Comparison of ENCODE assay signal across 7 cellular contexts in the genomic region with DNA sequence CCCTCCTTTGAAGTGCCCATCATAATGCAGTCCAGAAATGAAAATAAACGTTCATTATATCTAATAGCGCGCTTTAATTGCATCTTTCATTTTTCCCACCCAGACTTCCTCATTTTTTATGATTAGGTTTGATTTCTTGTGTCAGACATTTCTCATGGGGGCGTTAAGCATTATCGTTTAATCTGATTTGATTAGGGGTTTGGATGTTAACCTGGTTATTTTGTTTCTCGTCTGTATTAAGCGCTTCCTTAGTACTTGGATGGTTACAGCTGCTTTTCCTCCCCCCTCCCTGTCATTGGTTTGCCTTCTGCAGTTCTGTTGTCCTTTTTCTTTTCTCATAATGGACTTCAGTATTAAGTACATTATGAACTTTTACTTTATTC. TPM values are rescaled to one million over a fixed set of nuclear protein-coding genes. Genes with fewer than 3 reads are reported as not detected.
DNase-seq lines count a peak whose midpoint lies in the region; TF ChIP-seq lines count a peak whose summit lies in the region.

No MANE protein-coding gene starts in this region.

- H3K9ac ChIP-seq in SU-DHL-6 (ENCODE audit: low read length) (peak overlapping the region; percentile 79), skeletal muscle tissue (ENCODE audit: low read depth in 1 of 3, low read length in 3 of 3) (peak overlapping the region; percentile 90 to 98 (median 95))

- POLR2A ChIA-PET in HEK293 (lab: Yijun Ruan, JAX) = interaction anchor here (0.6 to 4.8 kb wide), 16 partner anchors 9 to 1220 kb away, joined by 3 to 68 read pairs (median 4); a partner anchor contains a TSS

- peaks cover 13% of the 10 kb centered on the region for H3K4me1 ChIP-seq in HEK293 (ENCODE audit: control insufficient read depth, insufficient read depth, low read length)
- H3K4me1 ChIP-seq in skeletal muscle tissue (ENCODE audit: control insufficient read depth in 3 of 3, insufficient read depth in 3 of 3, low read length in 3 of 3) = peaks cover 34 to 49% (median 42%) of the 10 kb centered on the region in 3 donors

- no peaks in the 10 kb centered on the region for H3K9me2 ChIP-seq in SU-DHL-6 (replicated peaks; ENCODE audit: insufficient read depth, low read length)

- H3K4me2 ChIP-seq in SU-DHL-6 (ENCODE audit: low read depth, low read length, poor library complexity, severe bottlenecking) = peak overlapping the region; percentile 81

- peaks cover 18% of the 10 kb centered on the region for H4K20me1 ChIP-seq in SU-DHL-6 (ENCODE audit: low read depth, low read length)

- H3K36me3 ChIP-seq in HEK293 (ENCODE audit: control insufficient read depth in 2 of 2, insufficient read depth in 1 of 2, low read length in 2 of 2) (peaks cover 32 to 49% of the 10 kb centered on the region in 2 experiments), SU-DHL-6 (ENCODE audit: low read length) (peaks cover 37% of the 10 kb centered on the region), skeletal muscle tissue (ENCODE audit: control insufficient read depth in 3 of 3, insufficient read depth in 3 of 3, low read length in 3 of 3) (peaks cover 22 to 27% (median 26%) of the 10 kb centered on the region in 3 donors)

- H3K4me3 ChIP-seq in HEK293 (ENCODE audit: low read depth, low read length) (peak overlapping the region; percentile 81), SU-DHL-6 (ENCODE audit: insufficient read depth, low read length, poor library complexity, severe bottlenecking) (peak overlapping the region; percentile 91), fibroblast of the aortic adventitia (ENCODE audit: low read depth, low read length) (peak overlapping the region; percentile 91), skeletal muscle tissue (ENCODE audit: low read length in 3 of 3) (peak overlapping the region; percentile 88 to 98 (median 89))

- H3K27me3 ChIP-seq in SU-DHL-6 (ENCODE audit: low read length) = no peaks in the 10 kb centered on the region
- H3K27me3 ChIP-seq in skeletal muscle tissue (ENCODE audit: control insufficient read depth in 3 of 3, insufficient read depth in 3 of 3, low read length in 3 of 3) = no peaks in the 10 kb centered on the region

- H3K27ac ChIP-seq in HEK293 (ENCODE audit: extremely low read depth, low read depth, low read length) = peak overlapping the region; percentile 99
- H3K27ac ChIP-seq in SU-DHL-6 (ENCODE audit: low read depth, low read length) = peak overlapping the region; percentile 90; the same call in 1 of the 2 replicates
- H3K27ac ChIP-seq in skeletal muscle tissue (ENCODE audit: low read depth, low read length) = peak overlapping the region; percentile 99

- H3K9me3 ChIP-seq in HEK293 (ENCODE audit: control insufficient read depth, insufficient read depth, low read depth, low read length) (no peaks in the 10 kb centered on the region), SU-DHL-6 (ENCODE audit: insufficient read depth, low read length) (no peaks in the 10 kb centered on the region), skeletal muscle tissue (ENCODE audit: control insufficient read depth in 3 of 3, low read length in 3 of 3) (no peaks in the 10 kb centered on the region)

- peaks cover 28% of the 10 kb centered on the region for H3F3A ChIP-seq in SU-DHL-6 (ENCODE audit: insufficient read depth)

- CTCF ChIA-PET in HEK293 (lab: Yijun Ruan, JAX) = interaction anchor here (0.7 kb wide), 2 partner anchors 182 to 700 kb away, joined by 3 to 4 read pairs; no protein-coding TSS in a partner anchor

- no peak for TF ChIP-seq CTCF in HEK293 (tag by site-specific recombination; IDR thresholded peaks at IDR 0.05)
- TF ChIP-seq CTCF in SU-DHL-6 (IDR thresholded peaks at IDR 0.05; ENCODE audit: insufficient read depth, low read length, poor library complexity, severe bottlenecking) = no peak
- no peak for TF ChIP-seq CTCF in fibroblast of the aortic adventitia (IDR thresholded peaks at IDR 0.05; ENCODE audit: insufficient read depth, low read length)

- DNase-seq in fibroblast of the aortic adventitia (ENCODE audit: low read depth) (peak; percentile 29), DMS114 treated with DMSO at 0.1 percent for 48 hours (lab: John Stamatoyannopoulos, UW; ENCODE audit: unreplicated experiment) (no peak), NCI-H345 (lab: John Stamatoyannopoulos, UW) (no peak)
- no peak for DNase-seq in effector CD8-positive, alpha-beta T cell (lab: John Stamatoyannopoulos, UW)

- H2AFZ ChIP-seq in SU-DHL-6 (ENCODE audit: low read depth, low read length, severe bottlenecking) = peak overlapping the region; percentile 29

- peaks cover 54% of the 10 kb centered on the region for H3K79me2 ChIP-seq in SU-DHL-6 (ENCODE audit: insufficient read depth, low read length)

TF ChIP-seq in HEK293, 187 proteins besides CTCF, POLR2A, EP300 and RAD21 (continues in another document):
- TF ChIP-seq ZNF416 (tag by site-specific recombination; IDR thresholded peaks at IDR 0.05) = no peak
- no peak; the same call in 1 of the 2 replicates for TF ChIP-seq ZNF335 (tag by site-specific recombination; conservative IDR thresholded peaks at IDR 0.05)
- TF ChIP-seq SETDB1 (IDR thresholded peaks at IDR 0.05; ENCODE audit: insufficient read length, low read length) = no peak
- TF ChIP-seq, protein P1, sequence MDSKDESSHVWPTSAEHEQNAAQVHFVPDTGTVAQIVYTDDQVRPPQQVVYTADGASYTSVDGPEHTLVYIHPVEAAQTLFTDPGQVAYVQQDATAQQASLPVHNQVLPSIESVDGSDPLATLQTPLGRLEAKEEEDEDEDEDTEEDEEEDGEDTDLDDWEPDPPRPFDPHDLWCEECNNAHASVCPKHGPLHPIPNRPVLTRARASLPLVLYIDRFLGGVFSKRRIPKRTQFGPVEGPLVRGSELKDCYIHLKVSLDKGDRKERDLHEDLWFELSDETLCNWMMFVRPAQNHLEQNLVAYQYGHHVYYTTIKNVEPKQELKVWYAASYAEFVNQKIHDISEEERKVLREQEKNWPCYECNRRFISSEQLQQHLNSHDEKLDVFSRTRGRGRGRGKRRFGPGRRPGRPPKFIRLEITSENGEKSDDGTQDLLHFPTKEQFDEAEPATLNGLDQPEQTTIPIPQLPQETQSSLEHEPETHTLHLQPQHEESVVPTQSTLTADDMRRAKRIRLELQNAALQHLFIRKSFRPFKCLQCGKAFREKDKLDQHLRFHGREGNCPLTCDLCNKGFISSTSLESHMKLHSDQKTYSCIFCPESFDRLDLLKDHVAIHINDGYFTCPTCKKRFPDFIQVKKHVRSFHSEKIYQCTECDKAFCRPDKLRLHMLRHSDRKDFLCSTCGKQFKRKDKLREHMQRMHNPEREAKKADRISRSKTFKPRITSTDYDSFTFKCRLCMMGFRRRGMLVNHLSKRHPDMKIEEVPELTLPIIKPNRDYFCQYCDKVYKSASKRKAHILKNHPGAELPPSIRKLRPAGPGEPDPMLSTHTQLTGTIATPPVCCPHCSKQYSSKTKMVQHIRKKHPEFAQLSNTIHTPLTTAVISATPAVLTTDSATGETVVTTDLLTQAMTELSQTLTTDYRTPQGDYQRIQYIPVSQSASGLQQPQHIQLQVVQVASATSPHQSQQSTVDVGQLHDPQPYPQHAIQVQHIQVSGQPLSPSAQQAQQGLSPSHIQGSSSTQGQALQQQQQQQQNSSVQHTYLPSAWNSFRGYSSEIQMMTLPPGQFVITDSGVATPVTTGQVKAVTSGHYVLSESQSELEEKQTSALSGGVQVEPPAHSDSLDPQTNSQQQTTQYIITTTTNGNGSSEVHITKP (tag by site-specific recombination; IDR thresholded peaks at IDR 0.05) = peak; percentile 15; the same call in 1 of the 2 replicates
- TF ChIP-seq ZFP69B (tag by site-specific recombination; IDR thresholded peaks at IDR 0.05) = no peak
- no peak for TF ChIP-seq TCF7L2 (IDR thresholded peaks at IDR 0.05; ENCODE audit: borderline replicate concordance, low read depth, low read length)
- TF ChIP-seq SP7 (tag by site-specific recombination; IDR thresholded peaks at IDR 0.05) = peak; percentile 91
- TF ChIP-seq ZNF302 (tag by site-specific recombination; IDR thresholded peaks at IDR 0.05; ENCODE audit: low read depth) = no peak
- no peak for TF ChIP-seq HOXC10 (CRISPR knock-in tag; IDR thresholded peaks at IDR 0.05)
- TF ChIP-seq, protein P2, sequence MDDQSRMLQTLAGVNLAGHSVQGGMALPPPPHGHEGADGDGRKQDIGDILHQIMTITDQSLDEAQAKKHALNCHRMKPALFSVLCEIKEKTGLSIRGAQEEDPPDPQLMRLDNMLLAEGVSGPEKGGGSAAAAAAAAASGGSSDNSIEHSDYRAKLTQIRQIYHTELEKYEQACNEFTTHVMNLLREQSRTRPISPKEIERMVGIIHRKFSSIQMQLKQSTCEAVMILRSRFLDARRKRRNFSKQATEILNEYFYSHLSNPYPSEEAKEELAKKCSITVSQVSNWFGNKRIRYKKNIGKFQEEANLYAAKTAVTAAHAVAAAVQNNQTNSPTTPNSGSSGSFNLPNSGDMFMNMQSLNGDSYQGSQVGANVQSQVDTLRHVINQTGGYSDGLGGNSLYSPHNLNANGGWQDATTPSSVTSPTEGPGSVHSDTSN (CRISPR knock-in tag; IDR thresholded peaks at IDR 0.05) = no peak
- TF ChIP-seq ZNF785 (tag by site-specific recombination; IDR thresholded peaks at IDR 0.05) = no peak
- no peak for TF ChIP-seq TRIM28 (IDR thresholded peaks at IDR 0.05; ENCODE audit: borderline replicate concordance, low read length)
- no peak for TF ChIP-seq ZSCAN23 (tag by site-specific recombination; IDR thresholded peaks at IDR 0.05)
- peak; percentile 65 for TF ChIP-seq FEZF1 (tag by site-specific recombination; IDR thresholded peaks at IDR 0.05)
- TF ChIP-seq ZNF274 (IDR thresholded peaks at IDR 0.05; ENCODE audit: low read length) = no peak
- no peak for TF ChIP-seq ZNF274 (tag by site-specific recombination; IDR thresholded peaks at IDR 0.05; ENCODE audit: borderline replicate concordance)

RNA-seq across cellular contexts. Expression of a gene that starts 0.5 kb away (rescaled TPM):
- total RNA-seq in fibroblast of the aortic adventitia (ENCODE audit: low replicate concordance) (33.4 and 40.5 TPM in 2 replicates), skeletal muscle tissue (76.7 TPM)

RNA-seq across cellular contexts. Expression of a gene that starts 1.3 kb away (rescaled TPM):
- total RNA-seq in fibroblast of the aortic adventitia (ENCODE audit: low replicate concordance) = 62.8 and 109 TPM in 2 replicates
- 52.2 TPM for total RNA-seq in skeletal muscle tissue

RNA-seq across cellular contexts. Expression of a gene that starts 11.8 kb away (rescaled TPM):
- 17.9 and 29.1 TPM in 2 replicates for total RNA-seq in fibroblast of the aortic adventitia (ENCODE audit: low replicate concordance)
- 19.3 TPM for total RNA-seq in skeletal muscle tissue

RNA-seq across cellular contexts. Expression of a gene that starts 12.1 kb away (rescaled TPM):
- 10.8 and 18.1 TPM in 2 replicates for total RNA-seq in fibroblast of the aortic adventitia (ENCODE audit: low replicate concordance)
- total RNA-seq in skeletal muscle tissue = 6.8 TPM

RNA-seq across cellular contexts. Expression of a gene that starts 27.7 kb away (rescaled TPM):
- total RNA-seq in fibroblast of the aortic adventitia (ENCODE audit: low replicate concordance) (166 and 287 TPM in 2 replicates), skeletal muscle tissue (75.7 TPM)
